In the genomic region with DNA sequence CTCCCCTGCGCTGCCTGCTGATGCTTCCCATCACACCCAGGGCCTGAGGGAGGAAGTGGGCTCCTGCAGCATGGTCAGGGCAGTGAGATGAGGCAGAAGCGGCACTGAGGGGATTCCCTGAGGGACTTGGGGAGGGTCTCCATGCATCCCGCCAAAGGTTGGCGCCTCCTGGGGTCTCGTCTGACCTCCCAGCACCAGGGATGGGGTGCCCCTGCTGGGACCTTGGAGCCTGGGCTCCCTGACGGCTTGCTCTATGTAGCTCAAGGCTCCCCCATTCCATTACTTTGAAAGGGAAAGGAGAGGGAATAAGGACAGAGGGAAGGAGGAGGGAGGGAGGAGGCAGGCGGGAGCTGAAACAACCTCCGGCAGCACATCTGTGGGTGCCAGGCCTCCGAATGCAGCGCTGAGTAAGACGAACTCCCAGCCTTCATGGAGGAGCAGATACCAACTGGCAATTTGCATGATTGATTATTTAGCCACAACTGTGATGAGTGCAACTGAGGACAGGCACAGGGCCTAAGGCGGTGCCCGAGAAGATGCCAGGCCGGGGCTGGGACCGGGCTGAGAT, we compare ENCODE assay signal across 17 cellular contexts.
DNase-seq lines count a peak whose midpoint lies in the region; ATAC-seq and TF ChIP-seq lines count a peak whose summit lies in the region.
"Had no signal": no experiment of that assay in that cellular context is flagged by ENCODE, and none has a peak within 500 bp of the region (broad histone marks: within the 10 kb centered on the region; RNA-seq: fewer than 3 reads in every experiment).

No MANE protein-coding gene starts in this region.

- H2BK120ac ChIP-seq in H9 (ENCODE audit: low read depth, low read length, poor library complexity, severe bottlenecking) = no peak overlapping the region

- no peaks in the 10 kb centered on the region for H3K9me3 ChIP-seq in H9 (ENCODE audit: control insufficient read depth, low read depth, low read length)
- H3K9me3 ChIP-seq in skeletal muscle tissue (ENCODE audit: control insufficient read depth in 3 of 3, low read length in 3 of 3) = peaks cover 0 to 3% (median 0%) of the 10 kb centered on the region in 3 donors
- H3K9me3 ChIP-seq: MG63 had no signal

- POLR2A ChIA-PET in activated CD4-positive, alpha-beta memory T cell treated with anti-CD3 and anti-CD28 coated beads for 36 hours (lab: Charles Lee) = no interaction called here
- POLR2A ChIA-PET in activated CD4-positive, alpha-beta memory T cell treated with anti-CD3 and anti-CD28 coated beads, Interleukin-2, amount 10 ng/mL, durations not matched to agents 7 days and 5 days (lab: Charles Lee) = no interaction called here

- no peak overlapping the region for H4K8ac ChIP-seq in H9 (replicated peaks; ENCODE audit: insufficient read length, low read depth, low read length)

- no peak overlapping the region for H2BK12ac ChIP-seq in H9 (ENCODE audit: insufficient read length, low read depth, low read length)

- H3K4me3 Mint-ChIP-seq in activated CD4-positive, alpha-beta memory T cell treated with anti-CD3 and anti-CD28 coated beads for 36 hours = no peak overlapping the region
- no peak overlapping the region for H3K4me3 Mint-ChIP-seq in activated CD4-positive, alpha-beta memory T cell treated with anti-CD3 and anti-CD28 coated beads, Interleukin-2, amount 10 ng/mL, durations not matched to agents 7 days and 5 days
- H3K4me3 Mint-ChIP-seq in H9 = no peak overlapping the region

- intact Hi-C loops in activated CD4-positive, alpha-beta memory T cell treated with anti-CD3 and anti-CD28 coated beads for 36 hours (cut with micrococcal nuclease) = no loop called here

- no peak overlapping the region for H3K27ac ChIP-seq in H9 (ENCODE audit: insufficient read length, low read depth, low read length)
- H3K27ac ChIP-seq in skeletal muscle tissue (ENCODE audit: low read depth, low read length) = no peak overlapping the region
- H3K27ac ChIP-seq: 22Rv1; BLaER1 treated with 17β-estradiol and CSF1 and Interleukin-3, amounts not matched to agents 10 nM and 100 nM; KMS-11 had no signal

- H3K9ac ChIP-seq in H9 (ENCODE audit: extremely low read depth, insufficient read length, low read length) (no peak overlapping the region), skeletal muscle tissue (ENCODE audit: low read depth in 1 of 3, low read length in 3 of 3) (peak overlapping the region in 2 of 3 donors; percentile 43 to 54)
- H3K9ac ChIP-seq: BLaER1 treated with 17β-estradiol and CSF1 and Interleukin-3, amounts not matched to agents 10 nM and 100 nM; KMS-11 had no signal

- H3K27me3 ChIP-seq in H9 (ENCODE audit: insufficient read depth, low read length) (no peaks in the 10 kb centered on the region), skeletal muscle tissue (ENCODE audit: control insufficient read depth in 3 of 3, insufficient read depth in 3 of 3, low read length in 3 of 3) (peaks cover 0 to 11% (median 5%) of the 10 kb centered on the region in 3 donors)
- H3K27me3 ChIP-seq: BLaER1 treated with 17β-estradiol and CSF1 and Interleukin-3, amounts not matched to agents 10 nM and 100 nM had no signal

- peaks cover 18% of the 10 kb centered on the region for H3K27me3 Mint-ChIP-seq in activated CD4-positive, alpha-beta memory T cell treated with anti-CD3 and anti-CD28 coated beads for 36 hours
- H3K27me3 Mint-ChIP-seq in activated CD4-positive, alpha-beta memory T cell treated with anti-CD3 and anti-CD28 coated beads, Interleukin-2, amount 10 ng/mL, durations not matched to agents 7 days and 5 days = peaks cover 31% of the 10 kb centered on the region
- H3K27me3 Mint-ChIP-seq in H9 (ENCODE audit: low read depth) = peaks cover 31% of the 10 kb centered on the region

- H3K79me1 ChIP-seq in H9 (ENCODE audit: insufficient read depth, low read depth, low read length, poor library complexity, severe bottlenecking) = no peaks in the 10 kb centered on the region

- H3K18ac ChIP-seq in H9 (ENCODE audit: insufficient read length, low read depth, low read length) = no peak overlapping the region

- no peak overlapping the region for H2BK20ac ChIP-seq in H9 (ENCODE audit: low read depth, low read length, poor library complexity, severe bottlenecking)

- H3K9me3 Mint-ChIP-seq in activated CD4-positive, alpha-beta memory T cell treated with anti-CD3 and anti-CD28 coated beads for 36 hours = no peaks in the 10 kb centered on the region
- no peaks in the 10 kb centered on the region for H3K9me3 Mint-ChIP-seq in activated CD4-positive, alpha-beta memory T cell treated with anti-CD3 and anti-CD28 coated beads, Interleukin-2, amount 10 ng/mL, durations not matched to agents 7 days and 5 days
- H3K9me3 Mint-ChIP-seq in H9 = peaks cover 0 to 3% of the 10 kb centered on the region in 2 experiments; a peak in 4 of 5 replicates

- H3K27ac Mint-ChIP-seq in activated CD4-positive, alpha-beta memory T cell treated with anti-CD3 and anti-CD28 coated beads for 36 hours = no peak overlapping the region
- no peak overlapping the region for H3K27ac Mint-ChIP-seq in activated CD4-positive, alpha-beta memory T cell treated with anti-CD3 and anti-CD28 coated beads, Interleukin-2, amount 10 ng/mL, durations not matched to agents 7 days and 5 days
- no peak overlapping the region for H3K27ac Mint-ChIP-seq in H9

- no peak overlapping the region for H3T11ph ChIP-seq in H9 (ENCODE audit: low read length)

- no peak overlapping the region for H2BK15ac ChIP-seq in H9 (ENCODE audit: low read depth, low read length)

- H4K20me1 ChIP-seq in H9 (ENCODE audit: control insufficient read depth, insufficient read depth, insufficient read length) = no peaks in the 10 kb centered on the region
- H4K20me1 ChIP-seq: BLaER1 treated with 17β-estradiol and CSF1 and Interleukin-3, amounts not matched to agents 10 nM and 100 nM had no signal

- H3K14ac ChIP-seq in H9 (ENCODE audit: insufficient read depth, low read length) = no peak overlapping the region

- peaks cover 8% of the 10 kb centered on the region for H3K23me2 ChIP-seq in H9 (ENCODE audit: insufficient read length, low read depth, low read length, poor library complexity, severe bottlenecking)

- H2AK5ac ChIP-seq in H9 (ENCODE audit: insufficient read length, low read length) = no peak overlapping the region

- H3K4ac ChIP-seq in H9 (ENCODE audit: low read depth, low read length) = no peak overlapping the region

- H4K5ac ChIP-seq in H9 (ENCODE audit: insufficient read length, low read depth, low read length) = no peak overlapping the region

- ATAC-seq in HG02885 (IDR thresholded peaks at IDR 0.05; ENCODE audit: poor library complexity, unreplicated experiment) = no peak
- ATAC-seq: HepG2, Panc1 had no signal

- peak overlapping the region; percentile 24 to 35 (median 30) for H3K4me3 ChIP-seq in skeletal muscle tissue (ENCODE audit: low read length in 3 of 3)
- H3K4me3 ChIP-seq: BLaER1 treated with 17β-estradiol and CSF1 and Interleukin-3, amounts not matched to agents 10 nM and 100 nM; MG63 had no signal

- no peaks in the 10 kb centered on the region for H3K36me3 Mint-ChIP-seq in activated CD4-positive, alpha-beta memory T cell treated with anti-CD3 and anti-CD28 coated beads for 36 hours
- H3K36me3 Mint-ChIP-seq in activated CD4-positive, alpha-beta memory T cell treated with anti-CD3 and anti-CD28 coated beads, Interleukin-2, amount 10 ng/mL, durations not matched to agents 7 days and 5 days (ENCODE audit: low read depth) = no peaks in the 10 kb centered on the region
- peaks cover under 1 to 4% (median under 1%) of the 10 kb centered on the region in 3 experiments; a peak in 5 of 7 replicates for H3K36me3 Mint-ChIP-seq in H9 (ENCODE audit: insufficient read depth in 1 of 3, low read depth in 3 of 3)

- no peak overlapping the region for H3K23ac ChIP-seq in H9 (ENCODE audit: insufficient read length, low read depth, low read length)

- no peaks in the 10 kb centered on the region for H3K36me3 ChIP-seq in skeletal muscle tissue (ENCODE audit: control insufficient read depth in 3 of 3, insufficient read depth in 3 of 3, low read length in 3 of 3)
- H3K36me3 ChIP-seq: BLaER1 treated with 17β-estradiol and CSF1 and Interleukin-3, amounts not matched to agents 10 nM and 100 nM; MG63 had no signal

- no peak overlapping the region for H3K56ac ChIP-seq in H9 (ENCODE audit: insufficient read length, low read depth, low read length)

- no peak overlapping the region for H2BK5ac ChIP-seq in H9 (ENCODE audit: insufficient read length, low read length)

- no peak for TF ChIP-seq CTCF in H9 (conservative IDR thresholded peaks at IDR 0.05)

- H3K79me2 ChIP-seq in H9 (ENCODE audit: insufficient read depth, low read length) = no peaks in the 10 kb centered on the region

- H4K91ac ChIP-seq in H9 (ENCODE audit: insufficient read length, low read depth, low read length) = peak overlapping the region; percentile 1

- no peaks in the 10 kb centered on the region for H3K4me1 Mint-ChIP-seq in activated CD4-positive, alpha-beta memory T cell treated with anti-CD3 and anti-CD28 coated beads for 36 hours (ENCODE audit: low read depth)
- H3K4me1 Mint-ChIP-seq in activated CD4-positive, alpha-beta memory T cell treated with anti-CD3 and anti-CD28 coated beads, Interleukin-2, amount 10 ng/mL, durations not matched to agents 7 days and 5 days = no peaks in the 10 kb centered on the region
- H3K4me1 Mint-ChIP-seq in H9 = peaks cover 45 to 49% of the 10 kb centered on the region in 2 experiments

- no peak overlapping the region for H2AFZ ChIP-seq in H9 (ENCODE audit: low read length)

- H3K4me1 ChIP-seq in H9 (ENCODE audit: insufficient read depth, low read length) = peaks cover 13% of the 10 kb centered on the region; the same call in 1 of the 2 replicates
- H3K4me1 ChIP-seq in skeletal muscle tissue (ENCODE audit: control insufficient read depth in 3 of 3, insufficient read depth in 3 of 3, low read length in 3 of 3) = peaks cover 11 to 15% (median 13%) of the 10 kb centered on the region in 3 donors

- WGBS in H9 (ENCODE audit: extremely low coverage, insufficient read length, low lambda C conversion rate) = no CpG with 5 or more reads among the region's 15 CpGs

- peak; percentile 4 for DNase-seq in activated CD4-positive, alpha-beta memory T cell treated with anti-CD3 and anti-CD28 coated beads for 36 hours
- no peak for DNase-seq in activated CD4-positive, alpha-beta memory T cell treated with anti-CD3 and anti-CD28 coated beads, Interleukin-2, amount 10 ng/mL, durations not matched to agents 7 days and 5 days
- DNase-seq in H9 = peak; percentile 27
- peak; percentile 57 for DNase-seq in mesenteric fat pad (ENCODE audit: low spot score)
- no peak for DNase-seq in NCI-H2227 (lab: John Stamatoyannopoulos, UW; ENCODE audit: unreplicated experiment)
- no peak for DNase-seq in DMS 273 (lab: John Stamatoyannopoulos, UW; ENCODE audit: unreplicated experiment)
- DNase-seq: NCI-H1694, NCI-H446, SHP77 treated with DMSO at 0.1 percent for 48 hours had no signal

- H3K4me2 ChIP-seq in H9 (ENCODE audit: insufficient read depth, insufficient read length, low read length) = no peak overlapping the region
- H3K4me2 ChIP-seq: KMS-11 had no signal

- CTCF ChIA-PET in activated CD4-positive, alpha-beta memory T cell treated with anti-CD3 and anti-CD28 coated beads for 36 hours (lab: Charles Lee) = no interaction called here
- CTCF ChIA-PET in activated CD4-positive, alpha-beta memory T cell treated with anti-CD3 and anti-CD28 coated beads, Interleukin-2, amount 10 ng/mL, durations not matched to agents 7 days and 5 days (lab: Charles Lee) = no interaction called here

Comparison
In these comparisons a context has a peak if more than half of its experiments do, and no peak if none do; other contexts are left out.
1. DNase-seq: peak in activated CD4-positive, alpha-beta memory T cell treated with anti-CD3 and anti-CD28 coated beads for 36 hours (single experiment), H9 (single experiment) and mesenteric fat pad (single experiment); none in activated CD4-positive, alpha-beta memory T cell treated with anti-CD3 and anti-CD28 coated beads, Interleukin-2, amount 10 ng/mL, durations not matched to agents 7 days and 5 days (single experiment), NCI-H2227 (single experiment) and DMS 273 (single experiment).